ENCODE assay signal across 9 cellular contexts in genomic region chr3:43106293-43106628, GRCh38. TPM values are rescaled to one million over a fixed set of nuclear protein-coding genes. Genes with fewer than 3 reads are reported as not detected.
DNase-seq lines count a peak whose midpoint lies in the region; ATAC-seq, FAIRE-seq and TF ChIP-seq lines count a peak whose summit lies in the region.
"Had no signal": no experiment of that assay in that cellular context is flagged by ENCODE, and none has a peak within 500 bp of the region (broad histone marks: within the 10 kb centered on the region; RNA-seq: fewer than 3 reads in every experiment).

No MANE protein-coding gene starts in this region.

- no peaks in the 10 kb centered on the region for H3K9me3 Mint-ChIP-seq in activated naive CD8-positive, alpha-beta T cell treated with anti-CD3 and anti-CD28 coated beads for 36 hours

- in situ Hi-C loops in GM13976 (cut with MboI; ENCODE audit: low sequenced_read_pairs, unreplicated experiment), result no loop called here

- H3K4me3 ChIP-seq in keratinocyte (ENCODE audit: control insufficient read depth in 2 of 3, extremely low read depth in 1 of 3, insufficient read depth in 2 of 3, low read depth in 1 of 3, low read length in 3 of 3), result peak overlapping the region; percentile 60 to 81 (median 73)
- H3K4me3 ChIP-seq in thoracic aorta, result peak overlapping the region; percentile 99

- peak overlapping the region; percentile 79 for H3K4me3 Mint-ChIP-seq in activated naive CD8-positive, alpha-beta T cell treated with anti-CD3 and anti-CD28 coated beads for 36 hours

- no peak overlapping the region for H3K9ac ChIP-seq in keratinocyte (ENCODE audit: control insufficient read depth, extremely low read depth, insufficient read depth, low read length)

- dilution Hi-C loops in keratinocyte (cut with MboI; ENCODE audit: extremely low pct_ligation_motif_present, low sequenced_read_pairs), result no loop called here

- FAIRE-seq in keratinocyte (lab: Jason Lieb, UNC), result no peak
- FAIRE-seq: bronchial epithelial cell had no signal

- no peak overlapping the region for H3K27ac Mint-ChIP-seq in activated naive CD8-positive, alpha-beta T cell treated with anti-CD3 and anti-CD28 coated beads for 36 hours

- H4K20me1 ChIP-seq in keratinocyte (ENCODE audit: control insufficient read depth, extremely low read depth, insufficient read depth, low read length), result no peaks in the 10 kb centered on the region

- H3K36me3 ChIP-seq in keratinocyte (ENCODE audit: control insufficient read depth in 2 of 2, extremely low read depth in 1 of 2, insufficient read depth in 2 of 2, low read length in 2 of 2), result no peaks in the 10 kb centered on the region
- H3K36me3 ChIP-seq in thoracic aorta, result no peaks in the 10 kb centered on the region

- H3K9me1 ChIP-seq in keratinocyte (ENCODE audit: control insufficient read depth, extremely low read depth, insufficient read depth, low read length), result no peaks in the 10 kb centered on the region

- H3K27ac ChIP-seq in keratinocyte (ENCODE audit: control insufficient read depth, insufficient read depth, low read length), result no peak overlapping the region
- no peak overlapping the region for H3K27ac ChIP-seq in thoracic aorta

- H3K4me1 Mint-ChIP-seq in activated naive CD8-positive, alpha-beta T cell treated with anti-CD3 and anti-CD28 coated beads for 36 hours, result peaks cover 18% of the 10 kb centered on the region

- ATAC-seq in thoracic aorta (ENCODE audit: insufficient number of reproducible peaks, low FRiP score, low read depth), result no peak

- H3K4me2 ChIP-seq in keratinocyte (ENCODE audit: control insufficient read depth, extremely low read depth, insufficient read depth, low read depth, low read length), result peak overlapping the region; percentile 89

- no peaks in the 10 kb centered on the region for H3K27me3 Mint-ChIP-seq in activated naive CD8-positive, alpha-beta T cell treated with anti-CD3 and anti-CD28 coated beads for 36 hours

- no peaks in the 10 kb centered on the region for H3K9me3 ChIP-seq in keratinocyte (ENCODE audit: control insufficient read depth, low read depth, low read length)
- H3K9me3 ChIP-seq in thoracic aorta, result no peaks in the 10 kb centered on the region

- H3K4me1 ChIP-seq in keratinocyte (ENCODE audit: control insufficient read depth, extremely low read depth, insufficient read depth, low read length) (peaks cover 7% of the 10 kb centered on the region), thoracic aorta (ENCODE audit: control insufficient read depth in 1 of 2, low read depth in 2 of 2) (peaks cover 0 to 16% of the 10 kb centered on the region in 2 donors)

- H3K27me3 ChIP-seq in keratinocyte (ENCODE audit: control insufficient read depth, extremely low read depth, insufficient read depth, low read length) (no peaks in the 10 kb centered on the region), thoracic aorta (replicated peaks; ENCODE audit: insufficient read depth) (no peaks in the 10 kb centered on the region)

- TF ChIP-seq CTCF in keratinocyte (optimal IDR thresholded peaks at IDR 0.05 in 1 of 3, IDR thresholded peaks at IDR 0.05 in 1 of 3, conservative IDR thresholded peaks at IDR 0.05 in 1 of 3; ENCODE audit: extremely low read depth in 1 of 3, insufficient read depth in 2 of 3, low read length in 3 of 3) (no peak), thoracic aorta (IDR thresholded peaks at IDR 0.05) (no peak), GM13976 (IDR thresholded peaks at IDR 0.05; ENCODE audit: borderline replicate concordance, control extremely low read depth, extremely low read depth, insufficient read depth, missing control alignments) (no peak)

- peak overlapping the region; percentile 81 for H2AFZ ChIP-seq in keratinocyte (ENCODE audit: control insufficient read depth, low read length)

- DNase-seq in NCI-H2227 treated with DMSO at 0.1 percent for 48 hours (lab: John Stamatoyannopoulos, UW) (peak; percentile 16), NCI-H2227 (lab: John Stamatoyannopoulos, UW; ENCODE audit: unreplicated experiment) (no peak), keratinocyte (ENCODE audit: low read depth, low spot score) (no peak), thoracic aorta (ENCODE audit: low spot score) (no peak), GM13976 (ENCODE audit: low spot score) (no peak), ureter (ENCODE audit: low spot score) (no peak)
- no peak for DNase-seq in activated naive CD8-positive, alpha-beta T cell treated with anti-CD3 and anti-CD28 coated beads for 36 hours
- DNase-seq in stimulated activated naive CD4-positive, alpha-beta T cell treated with Interleukin-2 at 50 U/mL for 16 hours (lab: John Stamatoyannopoulos, UW), result no peak

- H3K36me3 Mint-ChIP-seq in activated naive CD8-positive, alpha-beta T cell treated with anti-CD3 and anti-CD28 coated beads for 36 hours, result no peaks in the 10 kb centered on the region

- H3K79me2 ChIP-seq in keratinocyte (ENCODE audit: control insufficient read depth, insufficient read depth, low read length), result no peaks in the 10 kb centered on the region

RNA-seq across cellular contexts. Expression of gene POMGNT2, which starts 0.4 kb away (rescaled TPM):
- 10 to 100 TPM; 12.1 to 13.3 TPM for total RNA-seq in activated naive CD8-positive, alpha-beta T cell treated with anti-CD3 and anti-CD28 coated beads for 36 hours
- polyA plus RNA-seq in keratinocyte, result 6.0 to 9.8 TPM (median 9.3 TPM) in 3 replicates
- polyA plus RNA-seq in keratinocyte (2011; ENCODE audit: low read depth), result 0.97 TPM
- polyA plus RNA-seq in keratinocyte (2011; cell fraction: cytosol; rRNA removed), result 6.6 and 9.0 TPM in 2 replicates
- polyA plus RNA-seq in keratinocyte (2011; cell fraction: nucleus; rRNA removed), result 7.3 and 10.5 TPM in 2 replicates
- polyA plus RNA-seq in keratinocyte (2012; ENCODE audit: low replicate concordance), result 6.2 and 7.6 TPM in 2 replicates
- 7.0 to 15.1 TPM (median 9.8 TPM) in 3 replicates for polyA minus RNA-seq in keratinocyte
- 6.1 TPM for polyA minus RNA-seq in keratinocyte (2011; cell fraction: cytosol; rRNA and poly(A)+ RNA removed)
- 5.5 and 6.2 TPM in 2 replicates for polyA minus RNA-seq in keratinocyte (2011; cell fraction: nucleus; rRNA and poly(A)+ RNA removed)
- 10 to 100 TPM in 1 of 2 donors, 1 to 10 TPM in 1; 8.6 to 21.7 TPM for total RNA-seq in thoracic aorta
- 9.2 TPM for total RNA-seq in ureter
